9 cellular contexts compared by ENCODE assay signal in the genomic region with DNA sequence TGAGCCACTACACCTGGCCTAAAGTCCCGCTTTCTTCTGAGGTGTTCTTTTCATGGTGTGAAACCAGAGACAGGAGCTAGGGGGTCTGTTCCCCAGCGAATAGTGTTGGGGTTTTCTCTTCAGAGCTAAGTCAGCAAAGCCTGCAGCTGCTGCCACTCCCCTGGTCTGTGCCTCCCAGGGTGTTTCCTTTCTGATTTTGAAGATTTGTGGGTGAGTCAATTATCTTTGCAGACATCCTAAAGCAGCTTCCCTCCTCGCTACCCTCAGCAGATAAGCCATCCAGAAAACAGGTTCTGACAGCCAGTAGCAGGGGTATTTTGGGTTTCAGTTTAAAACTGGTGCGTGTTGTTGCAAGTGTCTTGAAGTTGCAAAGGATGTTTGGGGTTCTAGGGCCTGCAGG.
DNase-seq lines count a peak whose midpoint lies in the region; ATAC-seq lines count a peak whose summit lies in the region.
"Had no signal": no experiment of that assay in that cellular context is flagged by ENCODE, and none has a peak within 500 bp of the region (broad histone marks: within the 10 kb centered on the region; RNA-seq: fewer than 3 reads in every experiment).

No MANE protein-coding gene starts in this region.

- no peaks in the 10 kb centered on the region for H3K9me3 Mint-ChIP-seq in activated T-cell treated with anti-CD3 and anti-CD28 coated beads, Interleukin-2, amount 50 U/mL, for 24 hours
- no peaks in the 10 kb centered on the region for H3K9me3 Mint-ChIP-seq in naive thymus-derived CD4-positive, alpha-beta T cell

- ATAC-seq in naive thymus-derived CD4-positive, alpha-beta T cell = peak; percentile 72

- H3K4me1 ChIP-seq in naive thymus-derived CD4-positive, alpha-beta T cell (ENCODE audit: control insufficient read depth in 2 of 2, insufficient read depth in 2 of 2, low read length in 2 of 2) = peaks cover 26 to 60% of the 10 kb centered on the region in 2 donors

- H3K27ac ChIP-seq in naive thymus-derived CD4-positive, alpha-beta T cell (ENCODE audit: low read depth, low read length) = peak overlapping the region; percentile 38
- H3K27ac ChIP-seq: thoracic aorta had no signal

- no peak overlapping the region for H3K4me3 ChIP-seq in naive thymus-derived CD4-positive, alpha-beta T cell (ENCODE audit: low read length)
- H3K4me3 ChIP-seq: thoracic aorta had no signal

- POLR2A ChIA-PET in naive thymus-derived CD4-positive, alpha-beta T cell (lab: Charles Lee) = interaction anchor here (0.6 to 1.7 kb wide), 5 partner anchors 10 to 212 kb away, joined by 3 to 7 read pairs (median 6); no protein-coding TSS in a partner anchor

- intact Hi-C loops in naive thymus-derived CD4-positive, alpha-beta T cell (cut with micrococcal nuclease) = loop anchor here (1.0 to 10.0 kb wide), 3 partner anchors 73 to 444 kb away; no protein-coding TSS in a partner anchor

- CTCF ChIA-PET in naive thymus-derived CD4-positive, alpha-beta T cell (lab: Charles Lee) = interaction anchor here (0.7 to 2.5 kb wide), 5 partner anchors 20 to 252 kb away, joined by 3 to 11 read pairs (median 4); a partner anchor contains a TSS

- peak; percentile 82 for DNase-seq in GDM1 (lab: John Stamatoyannopoulos, UW)
- peak; percentile 39 to 72 for DNase-seq in Kasumi-1 (lab: John Stamatoyannopoulos, UW)
- DNase-seq in activated T-cell treated with anti-CD3 and anti-CD28 coated beads, Interleukin-2, amount 50 U/mL, for 24 hours = peak; percentile 40
- DNase-seq in naive thymus-derived CD4-positive, alpha-beta T cell = peak in 7 of 9 donors; percentile 12 to 47 (median 29)
- no peak for DNase-seq in SW 1271 (lab: John Stamatoyannopoulos, UW)
- no peak for DNase-seq in NCI-H1436 treated with DMSO at 0.1 percent for 48 hours (lab: John Stamatoyannopoulos, UW)
- DNase-seq in NCI-H345 (lab: John Stamatoyannopoulos, UW) = no peak
- DNase-seq: NCI-H187 treated with DMSO at 0.1 percent for 48 hours had no signal

- no peaks in the 10 kb centered on the region for H3K27me3 ChIP-seq in naive thymus-derived CD4-positive, alpha-beta T cell (ENCODE audit: control insufficient read depth in 2 of 2, insufficient read depth in 2 of 2, low read length in 2 of 2)

- no peaks in the 10 kb centered on the region for H3K36me3 ChIP-seq in naive thymus-derived CD4-positive, alpha-beta T cell (ENCODE audit: control insufficient read depth in 2 of 3, insufficient read depth in 3 of 3, low read length in 3 of 3)
- H3K36me3 ChIP-seq: thoracic aorta had no signal

- H3K36me3 Mint-ChIP-seq in activated T-cell treated with anti-CD3 and anti-CD28 coated beads, Interleukin-2, amount 50 U/mL, for 24 hours (ENCODE audit: low read depth) = no peaks in the 10 kb centered on the region
- H3K36me3 Mint-ChIP-seq in naive thymus-derived CD4-positive, alpha-beta T cell = peaks cover 0 to 4% (median 0%) of the 10 kb centered on the region in 5 donors

- no peaks in the 10 kb centered on the region for H3K9me3 ChIP-seq in naive thymus-derived CD4-positive, alpha-beta T cell (ENCODE audit: control insufficient read depth in 2 of 3, low read length in 3 of 3)
- H3K9me3 ChIP-seq: thoracic aorta had no signal

- peak overlapping the region; percentile 42 for H3K27ac Mint-ChIP-seq in activated T-cell treated with anti-CD3 and anti-CD28 coated beads, Interleukin-2, amount 50 U/mL, for 24 hours
- peak overlapping the region; percentile 70 to 98 (median 85) for H3K27ac Mint-ChIP-seq in naive thymus-derived CD4-positive, alpha-beta T cell

- H3K4me1 Mint-ChIP-seq in activated T-cell treated with anti-CD3 and anti-CD28 coated beads, Interleukin-2, amount 50 U/mL, for 24 hours (ENCODE audit: low read depth) = peaks cover 60% of the 10 kb centered on the region
- H3K4me1 Mint-ChIP-seq in naive thymus-derived CD4-positive, alpha-beta T cell = peaks cover 43 to 71% (median 68%) of the 10 kb centered on the region in 7 donors

- H3K27me3 Mint-ChIP-seq in activated T-cell treated with anti-CD3 and anti-CD28 coated beads, Interleukin-2, amount 50 U/mL, for 24 hours = no peaks in the 10 kb centered on the region
- H3K27me3 Mint-ChIP-seq in naive thymus-derived CD4-positive, alpha-beta T cell = no peaks in the 10 kb centered on the region

- H3K4me3 Mint-ChIP-seq in activated T-cell treated with anti-CD3 and anti-CD28 coated beads, Interleukin-2, amount 50 U/mL, for 24 hours = peak overlapping the region; percentile 13
- peak overlapping the region; percentile 20 to 74 (median 56) for H3K4me3 Mint-ChIP-seq in naive thymus-derived CD4-positive, alpha-beta T cell

Comparison
In these comparisons a context has a peak if more than half of its experiments do, and no peak if none do; other contexts are left out.
1. DNase-seq: peak in GDM1 (single experiment), Kasumi-1 (2 of 2), activated T-cell treated with anti-CD3 and anti-CD28 coated beads, Interleukin-2, amount 50 U/mL, for 24 hours (single experiment) and naive thymus-derived CD4-positive, alpha-beta T cell (7 of 9); none in SW 1271 (0 of 2), NCI-H1436 treated with DMSO at 0.1 percent for 48 hours (single experiment) and NCI-H345 (single experiment).